Comparison of ENCODE assay signal across 19 cellular contexts in genomic region chr15:100105101-100105500, GRCh38.
"Had no signal": no experiment of that assay in that cellular context is flagged by ENCODE, and none has a peak within 500 bp of the region (broad histone marks: within the 10 kb centered on the region; RNA-seq: fewer than 3 reads in every experiment).

No MANE protein-coding gene starts in this region.

- ATAC-seq: foreskin keratinocyte; left colon; left ventricle myocardium superior; pancreas; stimulated activated effector memory CD8-positive, alpha-beta T cell treated with anti-CD3 and anti-CD28 coated beads, Interleukin-12 subunit alpha, Interleukin-12 subunit beta, amount 100 ng/mL, for 72 hours; stimulated activated naive CD8-positive, alpha-beta T cell treated with anti-CD3 and anti-CD28 coated beads, Interleukin-15, Interleukin-2, amounts not matched to agents 100 U/mL and 50 U/mL, for 24 hours had no signal

- DNase-seq: cerebellar nuclear complex; esophagus squamous epithelium; foreskin keratinocyte; kidney; left colon; left ventricle myocardium superior; mesenchymal stem cell; naive B cell; occipital lobe; pancreas; small intestine; stimulated activated CD4-positive, alpha-beta T cell treated with anti-CD3 and anti-CD28 coated beads, Interleukin-2, amount 100 ng/mL, for 48 hours; stimulated activated naive CD8-positive, alpha-beta T cell treated with anti-CD3 and anti-CD28 coated beads, Interleukin-15, Interleukin-2, amounts not matched to agents 100 U/mL and 50 U/mL, for 24 hours; tibial artery had no signal

- H3K4me1 ChIP-seq: esophagus squamous epithelium, foreskin keratinocyte, pancreas, prostate gland, suprapubic skin had no signal

- H3K4me3 ChIP-seq: esophagus squamous epithelium, hepatocyte, lung, pancreas, prostate gland, suprapubic skin, tibial artery had no signal

- H3K36me3 ChIP-seq: esophagus squamous epithelium, pancreas, prostate gland, suprapubic skin, tibial artery had no signal

- H3K27ac ChIP-seq: esophagus squamous epithelium, foreskin keratinocyte, hepatocyte, pancreas, prostate gland, suprapubic skin, tibial artery had no signal

- H3K9me3 ChIP-seq: esophagus squamous epithelium, pancreas, prostate gland, suprapubic skin, tibial artery had no signal

- H3K27me3 ChIP-seq: esophagus squamous epithelium, foreskin keratinocyte, hepatocyte, pancreas, suprapubic skin, tibial artery had no signal
